8 cellular contexts compared by ENCODE assay signal in genomic region chr19:45691516-45692186, GRCh38. TPM values are rescaled to one million over a fixed set of nuclear protein-coding genes. Genes with fewer than 3 reads are reported as not detected.
DNase-seq lines count a peak whose midpoint lies in the region; ATAC-seq, FAIRE-seq and TF ChIP-seq lines count a peak whose summit lies in the region.

TSS of gene SNRPD2 (minus strand) at chr19:45691953. CDS start at chr19:45691888, 65 bp downstream.

- peak within 1 kb of the TSS; percentile 77 for H3K9ac ChIP-seq in DND-41 (ENCODE audit: low read depth, low read length)

- H3K36me3 Mint-ChIP-seq in natural killer cell, result no peaks in the 10 kb centered on the region

- H3K4me1 Mint-ChIP-seq in natural killer cell, result peaks cover 17 to 22% of the 10 kb centered on the region in 2 donors

- peak within 1 kb of the TSS; percentile 87 for H3K4me2 ChIP-seq in DND-41 (ENCODE audit: insufficient read depth, low read length)

- H3K9me3 ChIP-seq in DND-41 (ENCODE audit: insufficient read depth, low read length, severe bottlenecking), result no peaks in the 10 kb centered on the region

- no peaks in the 10 kb centered on the region for H3K9me3 Mint-ChIP-seq in natural killer cell

- H2AFZ ChIP-seq in DND-41 (ENCODE audit: low read depth, low read length), result peak within 1 kb of the TSS; percentile 89

- peak within 1 kb of the TSS; percentile 98 for H3K4me3 Mint-ChIP-seq in natural killer cell

- DNase-seq in DND-41, result peak; percentile 94
- peak; percentile 96 for DNase-seq in KBM-7
- DNase-seq in RCC 7860 (ENCODE audit: low spot score), result peak; percentile 86
- peak; percentile 87 for DNase-seq in activated T-helper 9 cell treated with anti-CD3 and anti-CD28 coated beads, Interleukin-2, amount 50 U/mL, for 16 hours (ENCODE audit: low read depth)
- peak; percentile 94 for DNase-seq in fibroblast of peridontal ligament (ENCODE audit: extremely low read depth)
- peak; percentile 93 for DNase-seq in natural killer cell
- DNase-seq in stimulated activated naive CD4-positive, alpha-beta T cell (lab: John Stamatoyannopoulos, UW), result peak; percentile 89 to 100 (median 98)

- ATAC-seq in DND-41 (ENCODE audit: insufficient read depth, low read depth), result peak; percentile 53
- peak; percentile 46 for ATAC-seq in GM21723 (IDR thresholded peaks at IDR 0.05; ENCODE audit: unreplicated experiment)
- ATAC-seq in natural killer cell, result peak; percentile 60 to 75 (median 61)

- peaks cover 46% of the 10 kb centered on the region for H3K36me3 ChIP-seq in DND-41 (ENCODE audit: insufficient read depth, low read length)

- H3K4me1 ChIP-seq in DND-41 (ENCODE audit: insufficient read depth, low read length), result peaks cover 26% of the 10 kb centered on the region

- H3K27ac ChIP-seq in DND-41 (ENCODE audit: low read length), result peak within 1 kb of the TSS; percentile 93

- peaks cover 29% of the 10 kb centered on the region for H4K20me1 ChIP-seq in DND-41 (ENCODE audit: insufficient read depth, low read length)

- peak; percentile 66 for FAIRE-seq in RCC 7860 (lab: Jason Lieb, UNC)

- H3K4me3 ChIP-seq in DND-41 (ENCODE audit: low read depth in 1 of 2, low read length in 2 of 2), result peak within 1 kb of the TSS; percentile 64 to 79

- peak within 1 kb of the TSS; percentile 91 to 95 for H3K27ac Mint-ChIP-seq in natural killer cell

- H3K27me3 ChIP-seq in DND-41 (ENCODE audit: insufficient read depth, low read length, poor library complexity), result no peaks in the 10 kb centered on the region

- H3K27me3 Mint-ChIP-seq in natural killer cell (ENCODE audit: low read depth in 2 of 2), result no peaks in the 10 kb centered on the region

- TF ChIP-seq CTCF in DND-41 (IDR thresholded peaks at IDR 0.05; ENCODE audit: borderline replicate concordance, extremely low read depth, low read length, poor library complexity, severe bottlenecking), result peak; percentile 6
- TF ChIP-seq CTCF in natural killer cell (IDR thresholded peaks at IDR 0.05), result no peak

- in situ Hi-C loops in KBM-7 (cut with MboI; ENCODE audit: low pct_unique_long_range_greater_than_20kb, low sequenced_read_pairs), result no loop called here

- peaks cover 46% of the 10 kb centered on the region for H3K79me2 ChIP-seq in DND-41 (ENCODE audit: insufficient read depth, low read length)

- intact Hi-C loops in natural killer cell (cut with micrococcal nuclease), result loop anchor here (1.0 to 5.0 kb wide), 7 partner anchors 24 to 269 kb away; partner anchors contain the start of genes ERCC1, FBXO46 and OPA3

RNA-seq across cellular contexts. Expression of gene SNRPD2, which starts in this region (rescaled TPM):
- 100 to 1,000 TPM; 212 to 252 (median 241) TPM for total RNA-seq in natural killer cell

Comparison
In these comparisons a context has a peak if more than half of its experiments do, and no peak if none do; other contexts are left out.
1. Peak in every context shown above with its lines: DNase-seq, ATAC-seq, H3K4me3 ChIP-seq and H3K27ac ChIP-seq.